In the genomic region with DNA sequence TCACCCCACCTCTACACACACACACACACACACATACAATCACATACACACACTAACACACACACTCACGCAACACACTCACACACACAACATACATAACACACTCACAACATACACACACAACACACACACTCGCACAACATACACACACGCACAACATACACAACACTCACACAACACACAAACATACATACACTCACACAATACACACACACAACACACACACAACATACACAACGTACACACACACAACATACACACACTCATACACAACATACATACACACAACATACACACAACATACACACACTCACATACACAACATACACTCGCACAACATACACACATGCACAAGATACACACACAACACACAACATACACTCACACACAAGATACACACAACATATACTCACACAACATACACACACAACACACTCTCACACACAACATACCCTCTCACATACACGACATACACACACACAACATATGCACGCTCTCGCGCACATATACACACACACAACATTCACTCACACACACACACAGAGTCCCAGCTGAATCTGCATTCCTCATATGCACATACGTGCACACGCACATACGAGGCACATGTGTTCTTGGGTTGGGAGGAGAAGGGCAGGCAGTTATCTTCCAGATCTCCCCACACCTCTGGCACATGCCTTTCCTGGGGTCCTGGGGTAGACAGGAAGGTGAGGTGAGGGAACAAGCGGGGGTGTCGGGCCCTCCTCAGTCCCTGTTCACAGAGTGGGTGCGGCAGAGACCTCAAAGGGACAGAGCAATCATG, we compare ENCODE assay signal across 19 cellular contexts. TPM values are rescaled to one million over a fixed set of nuclear protein-coding genes. Genes with fewer than 3 reads are reported as not detected.
"Had no signal": no experiment of that assay in that cellular context is flagged by ENCODE, and none has a peak within 500 bp of the region (broad histone marks: within the 10 kb centered on the region; RNA-seq: fewer than 3 reads in every experiment).

No MANE protein-coding gene starts in this region.

- H3K36me3 ChIP-seq: colonic mucosa, esophagus muscularis mucosa, pancreas, sigmoid colon, thoracic aorta had no signal

- H3K27me3 ChIP-seq: body of pancreas, colonic mucosa, pancreas had no signal

- FAIRE-seq: pancreas had no signal

- H3K27ac ChIP-seq: body of pancreas, colonic mucosa, esophagus muscularis mucosa, pancreas, sigmoid colon, thoracic aorta had no signal

- H3K9me3 ChIP-seq: body of pancreas, colonic mucosa, pancreas, sigmoid colon, thoracic aorta had no signal

- ATAC-seq: activated CD4-positive, alpha-beta T cell treated with anti-CD3 and anti-CD28 coated beads for 36 hours; activated CD8-positive, alpha-beta T cell treated with anti-CD3 and anti-CD28 coated beads for 36 hours; activated T-cell treated with anti-CD3 and anti-CD28 coated beads, Interleukin-2, amount 50 U/mL, for 4 hours; body of pancreas; naive thymus-derived CD4-positive, alpha-beta T cell; pancreas; T-helper 17 cell had no signal

- H3K4me1 ChIP-seq: body of pancreas, colonic mucosa, esophagus muscularis mucosa, pancreas had no signal

- H3K4me3 ChIP-seq: body of pancreas, colonic mucosa, esophagus muscularis mucosa, lung, pancreas, sigmoid colon, thoracic aorta had no signal

- DNase-seq: activated CD4-positive, alpha-beta T cell treated with anti-CD3 and anti-CD28 coated beads for 36 hours; activated CD8-positive, alpha-beta T cell treated with anti-CD3 and anti-CD28 coated beads for 36 hours; activated gamma-delta T cell treated with Interleukin-2 at 50 U/mL for 16 hours; activated T-cell treated with anti-CD3 and anti-CD28 coated beads, Interleukin-2, amount 50 U/mL, for 4 hours; amniotic stem cell; body of pancreas; central memory CD4-positive, alpha-beta T cell; colonic mucosa; hippocampal formation; naive thymus-derived CD4-positive, alpha-beta T cell; pancreas; sigmoid colon; stimulated activated CD4-positive, alpha-beta T cell treated with anti-CD3 and anti-CD28 coated beads, Interleukin-2, amount 100 ng/mL, for 24 hours; T-helper 17 cell had no signal

RNA-seq across cellular contexts. Expression of gene ASGR2, which starts 1.1 kb away (rescaled TPM):
- total RNA-seq: activated CD4-positive, alpha-beta T cell treated with anti-CD3 and anti-CD28 coated beads for 36 hours; activated CD8-positive, alpha-beta T cell treated with anti-CD3 and anti-CD28 coated beads for 36 hours; body of pancreas; glomerular endothelial cell; urinary bladder had no signal
- polyA plus RNA-seq: naive thymus-derived CD4-positive, alpha-beta T cell had no signal

RNA-seq across cellular contexts. Expression of gene CLEC10A, which starts 33.4 kb away (rescaled TPM):
- total RNA-seq: activated CD4-positive, alpha-beta T cell treated with anti-CD3 and anti-CD28 coated beads for 36 hours; activated CD8-positive, alpha-beta T cell treated with anti-CD3 and anti-CD28 coated beads for 36 hours; activated T-cell treated with anti-CD3 and anti-CD28 coated beads, Interleukin-2, amount 50 U/mL, for 4 hours; glomerular endothelial cell had no signal
- polyA plus RNA-seq: naive thymus-derived CD4-positive, alpha-beta T cell had no signal
